In the genomic region with DNA sequence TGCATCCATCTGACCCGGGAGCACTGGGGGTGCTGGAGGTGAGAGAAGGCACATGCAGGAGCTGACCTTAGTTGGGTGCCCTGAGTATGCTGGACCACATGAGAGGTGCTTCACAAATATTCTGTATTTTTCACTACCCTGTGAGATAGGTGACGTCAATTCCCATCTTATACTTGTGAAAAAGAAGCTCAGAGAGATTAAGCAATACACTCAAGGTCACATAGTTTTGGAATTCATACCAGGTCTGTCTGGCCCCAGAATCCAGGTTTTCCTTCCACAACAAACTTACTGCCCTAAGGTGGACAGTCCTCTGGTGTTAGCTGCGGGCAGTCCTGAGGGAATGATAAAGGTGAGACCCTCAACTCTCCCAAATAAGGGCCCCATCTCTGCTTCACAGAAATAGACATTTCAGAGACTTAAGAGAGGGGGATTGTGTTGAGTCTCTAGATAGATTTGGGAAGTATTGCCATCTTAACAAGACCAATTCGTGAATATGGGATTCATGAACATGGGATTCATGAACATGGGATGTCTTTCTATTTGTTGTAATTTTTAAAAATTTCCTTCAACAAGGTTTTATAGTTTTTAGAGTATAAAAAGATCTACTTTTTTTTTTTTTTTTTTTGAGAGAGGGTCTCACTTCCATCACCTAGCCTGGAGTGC, we compare ENCODE assay signal across 12 cellular contexts.
DNase-seq lines count a peak whose midpoint lies in the region; ATAC-seq and TF ChIP-seq lines count a peak whose summit lies in the region.
"Had no signal": no experiment of that assay in that cellular context is flagged by ENCODE, and none has a peak within 500 bp of the region (broad histone marks: within the 10 kb centered on the region; RNA-seq: fewer than 3 reads in every experiment).

No MANE protein-coding gene starts in this region.

- H3K14ac ChIP-seq in mesenchymal stem cell (ENCODE audit: low read length in 2 of 2), result no peak overlapping the region

- no peak for ATAC-seq in HG03045 (IDR thresholded peaks at IDR 0.05; ENCODE audit: unreplicated experiment)

- H2BK5ac ChIP-seq in mesenchymal stem cell (ENCODE audit: low read depth, low read length, poor library complexity, severe bottlenecking), result no peak overlapping the region

- peak overlapping the region; percentile 44 for H2AK5ac ChIP-seq in mesenchymal stem cell (ENCODE audit: low read length, severe bottlenecking)

- H3K36me3 ChIP-seq in adrenal gland (replicated peaks in 1 of 2) (no peaks in the 10 kb centered on the region), mesenchymal stem cell (ENCODE audit: control insufficient read depth in 1 of 2, insufficient read depth in 2 of 2, low read depth in 1 of 2, low read length in 2 of 2) (no peaks in the 10 kb centered on the region)

- no peak overlapping the region for H2BK15ac ChIP-seq in mesenchymal stem cell (ENCODE audit: low read depth, poor library complexity, severe bottlenecking)

- no peak overlapping the region for H3K23ac ChIP-seq in mesenchymal stem cell (ENCODE audit: low read length in 2 of 2)

- no peak for TF ChIP-seq POLR2A in adrenal gland (IDR thresholded peaks at IDR 0.05)

- H3K9ac ChIP-seq in mesenchymal stem cell (ENCODE audit: low read length), result no peak overlapping the region
- H3K9ac ChIP-seq: BLaER1 treated with 17β-estradiol and CSF1 and Interleukin-3, amounts not matched to agents 10 nM and 100 nM; GM23248 had no signal

- peak; percentile 13 for DNase-seq in activated effector memory CD4-positive, alpha-beta T cell treated with anti-CD3 and anti-CD28 coated beads, Interleukin-2, amount 50 U/mL, for 16 hours
- no peak for DNase-seq in activated effector memory CD4-positive, alpha-beta T cell treated with Interleukin-2 at 50 U/mL for 16 hours
- peak in 5 of 7 donors; percentile 8 to 48 (median 11) for DNase-seq in adrenal gland
- DNase-seq in mesenchymal stem cell, result no peak
- DNase-seq in NCI-H1105 (lab: John Stamatoyannopoulos, UW), result no peak
- no peak for DNase-seq in activated gamma-delta T cell (lab: John Stamatoyannopoulos, UW)
- DNase-seq: ACHN, Calu3, DMS 273 treated with DMSO at 0.1 percent for 48 hours, GM23248 had no signal

- H4K91ac ChIP-seq in mesenchymal stem cell (ENCODE audit: low read length), result no peak overlapping the region

- H3K4me1 ChIP-seq in adrenal gland (replicated peaks in 1 of 2), result peaks cover 0 to 2% of the 10 kb centered on the region in 2 donors
- peaks cover 28% of the 10 kb centered on the region for H3K4me1 ChIP-seq in mesenchymal stem cell (ENCODE audit: control insufficient read depth, insufficient read depth, low read depth, low read length)

- H2BK12ac ChIP-seq in mesenchymal stem cell (ENCODE audit: low read length in 2 of 2), result no peak overlapping the region

- H3K4ac ChIP-seq in mesenchymal stem cell (ENCODE audit: low read depth in 1 of 2, low read length in 2 of 2), result no peak overlapping the region

- TF ChIP-seq CTCF in adrenal gland (IDR thresholded peaks at IDR 0.05), result no peak

- H3K9me3 ChIP-seq in adrenal gland (replicated peaks in 1 of 3) (no peaks in the 10 kb centered on the region), mesenchymal stem cell (ENCODE audit: control insufficient read depth, low read length) (no peaks in the 10 kb centered on the region)
- H3K9me3 ChIP-seq: BLaER1 treated with 17β-estradiol and CSF1 and Interleukin-3, amounts not matched to agents 10 nM and 100 nM had no signal

- no peak overlapping the region for H2AFZ ChIP-seq in mesenchymal stem cell (ENCODE audit: low read depth, low read length)
- H2AFZ ChIP-seq: GM23248 had no signal

- H3K27me3 ChIP-seq in adrenal gland (no peaks in the 10 kb centered on the region), mesenchymal stem cell (ENCODE audit: control insufficient read depth in 1 of 2, insufficient read depth in 1 of 2, low read length in 2 of 2) (no peaks in the 10 kb centered on the region)

- H3K79me1 ChIP-seq in mesenchymal stem cell (replicated peaks; ENCODE audit: low read length, poor library complexity, severe bottlenecking), result no peaks in the 10 kb centered on the region

- no peak overlapping the region for H3K4me2 ChIP-seq in mesenchymal stem cell (ENCODE audit: low read length, poor library complexity, severe bottlenecking)
- H3K4me2 ChIP-seq: BLaER1 treated with 17β-estradiol and CSF1 and Interleukin-3, amounts not matched to agents 10 nM and 100 nM had no signal

- no peak overlapping the region for H4K8ac ChIP-seq in mesenchymal stem cell (ENCODE audit: low read length)

- intact Hi-C loops in adrenal gland (cut with DNase I), result loop anchor here in 1 of 2 donors (10.0 kb wide), 1 partner anchor 400 kb away; no protein-coding TSS in a partner anchor

- 63 to 83% (median 70%) methylated on average over 3 to 4 of the region's 4 CpGs for WGBS in adrenal gland, 4 donors
- WGBS in mesenchymal stem cell, result 88% methylated on average over 3 of the region's 4 CpGs

- no peak overlapping the region for H3K18ac ChIP-seq in mesenchymal stem cell (ENCODE audit: low read depth in 1 of 2, low read length in 2 of 2)

- no peak overlapping the region for H3K4me3 ChIP-seq in adrenal gland
- H3K4me3 ChIP-seq in mesenchymal stem cell (ENCODE audit: insufficient read depth in 1 of 2, low read depth in 1 of 2, low read length in 2 of 2), result no peak overlapping the region
- H3K4me3 ChIP-seq: BLaER1 treated with 17β-estradiol and CSF1 and Interleukin-3, amounts not matched to agents 10 nM and 100 nM; GM23248 had no signal

- no peak overlapping the region for H2BK120ac ChIP-seq in mesenchymal stem cell (ENCODE audit: low read depth, low read length)

- H3K27ac ChIP-seq in adrenal gland (no peak overlapping the region), mesenchymal stem cell (ENCODE audit: low read length, poor library complexity, severe bottlenecking) (no peak overlapping the region)
- H3K27ac ChIP-seq: BLaER1 treated with 17β-estradiol and CSF1 and Interleukin-3, amounts not matched to agents 10 nM and 100 nM; GM23248 had no signal

Comparison
In these comparisons a context has a peak if more than half of its experiments do, and no peak if none do; other contexts are left out.
1. DNase-seq: peak in activated effector memory CD4-positive, alpha-beta T cell treated with anti-CD3 and anti-CD28 coated beads, Interleukin-2, amount 50 U/mL, for 16 hours (single experiment) and adrenal gland (5 of 7); none in activated effector memory CD4-positive, alpha-beta T cell treated with Interleukin-2 at 50 U/mL for 16 hours (single experiment), mesenchymal stem cell (single experiment), NCI-H1105 (single experiment) and activated gamma-delta T cell (single experiment).